In genomic region chr20:57712851-57713504, GRCh38 we compare ENCODE assay signal across 17 cellular contexts. TPM values are rescaled to one million over a fixed set of nuclear protein-coding genes. Genes with fewer than 3 reads are reported as not detected.
A peak's percentile ranks its signal among the peaks of the same experiment; 100 is the strongest.
DNase-seq lines count a peak whose midpoint lies in the region; ATAC-seq and TF ChIP-seq lines count a peak whose summit lies in the region.
"Had no signal": no experiment of that assay in that cellular context is flagged by ENCODE, and none has a peak within 500 bp of the region (broad histone marks: within the 10 kb centered on the region; RNA-seq: fewer than 3 reads in every experiment).

No MANE protein-coding gene starts in this region.

- H3K4me2 ChIP-seq in neural progenitor cell, result no peak overlapping the region
- H3K4me2 ChIP-seq in smooth muscle cell, result no peak overlapping the region

- POLR2A ChIA-PET in Panc1 (lab: Charles Lee), result no interaction called here

- peaks cover 5% of the 10 kb centered on the region for H3K36me3 Mint-ChIP-seq in dendritic cell treated with granulocyte-macrophage colony-stimulating factor and Interleukin-4, amounts not matched to agents 40 ng/mL and 50 ng/mL, for 4 days (ENCODE audit: low read depth)
- no peaks in the 10 kb centered on the region for H3K36me3 Mint-ChIP-seq in neural progenitor cell
- H3K36me3 Mint-ChIP-seq: activated CD4-positive, alpha-beta memory T cell treated with anti-CD3 and anti-CD28 coated beads for 36 hours had no signal

- peaks cover 43% of the 10 kb centered on the region for H3K4me1 ChIP-seq in Panc1 (ENCODE audit: control insufficient read depth, insufficient read depth, low read length)
- H3K4me1 ChIP-seq in neural progenitor cell, result peaks cover 9% of the 10 kb centered on the region
- H3K4me1 ChIP-seq in thoracic aorta (ENCODE audit: control insufficient read depth in 1 of 2, low read depth in 2 of 2), result peaks cover 60 to 75% of the 10 kb centered on the region in 2 donors
- peaks cover 8% of the 10 kb centered on the region for H3K4me1 ChIP-seq in testis
- H3K4me1 ChIP-seq in smooth muscle cell (ENCODE audit: low read depth), result peaks cover 15% of the 10 kb centered on the region

- 68 to 69% methylated on average over 5 of the region's 5 CpGs for WGBS in testis, 2 donors
- WGBS in smooth muscle cell (ENCODE audit: low lambda C conversion rate), result 87% methylated on average over 5 of the region's 5 CpGs

- no peaks in the 10 kb centered on the region for H3K27me3 ChIP-seq in Panc1 (ENCODE audit: control insufficient read depth, insufficient read depth, low read length)
- peaks cover 57% of the 10 kb centered on the region for H3K27me3 ChIP-seq in neural progenitor cell
- no peaks in the 10 kb centered on the region for H3K27me3 ChIP-seq in thoracic aorta (replicated peaks; ENCODE audit: insufficient read depth)
- no peaks in the 10 kb centered on the region for H3K27me3 ChIP-seq in testis
- H3K27me3 ChIP-seq in smooth muscle cell (ENCODE audit: low read depth), result no peaks in the 10 kb centered on the region
- H3K27me3 ChIP-seq: colonic mucosa, ovary had no signal

- H3K9me3 Mint-ChIP-seq in dendritic cell treated with granulocyte-macrophage colony-stimulating factor and Interleukin-4, amounts not matched to agents 40 ng/mL and 50 ng/mL, for 4 days, result no peaks in the 10 kb centered on the region
- H3K9me3 Mint-ChIP-seq in neural progenitor cell, result no peaks in the 10 kb centered on the region
- H3K9me3 Mint-ChIP-seq: activated CD4-positive, alpha-beta memory T cell treated with anti-CD3 and anti-CD28 coated beads for 36 hours; activated naive CD8-positive, alpha-beta T cell treated with anti-CD3 and anti-CD28 coated beads, Interleukin-2, amount 50 U/mL, for 24 hours; activated T-cell treated with anti-CD3 and anti-CD28 coated beads, Interleukin-2, amount 50 U/mL, for 72 hours had no signal

- H3K79me2 ChIP-seq in neural progenitor cell (ENCODE audit: low read depth) (no peaks in the 10 kb centered on the region), smooth muscle cell (ENCODE audit: low read depth) (peaks cover 36% of the 10 kb centered on the region)

- H3K9me3 ChIP-seq in Panc1 (ENCODE audit: control insufficient read depth, insufficient read depth, low read depth, low read length), result no peaks in the 10 kb centered on the region
- H3K9me3 ChIP-seq in neural progenitor cell (ENCODE audit: low read depth), result no peaks in the 10 kb centered on the region
- no peaks in the 10 kb centered on the region for H3K9me3 ChIP-seq in thoracic aorta
- no peaks in the 10 kb centered on the region for H3K9me3 ChIP-seq in testis
- H3K9me3 ChIP-seq in smooth muscle cell (replicated peaks; ENCODE audit: low read depth), result no peaks in the 10 kb centered on the region
- H3K9me3 ChIP-seq: colonic mucosa, mucosa of descending colon, ovary had no signal

- H2AFZ ChIP-seq in neural progenitor cell (replicated peaks) (no peak overlapping the region), smooth muscle cell (ENCODE audit: low read depth) (no peak overlapping the region)

- no peak overlapping the region for H3K4me3 Mint-ChIP-seq in dendritic cell treated with granulocyte-macrophage colony-stimulating factor and Interleukin-4, amounts not matched to agents 40 ng/mL and 50 ng/mL, for 4 days
- H3K4me3 Mint-ChIP-seq in neural progenitor cell, result peak overlapping the region; percentile 41
- H3K4me3 Mint-ChIP-seq: activated CD4-positive, alpha-beta memory T cell treated with anti-CD3 and anti-CD28 coated beads for 36 hours; activated naive CD8-positive, alpha-beta T cell treated with anti-CD3 and anti-CD28 coated beads, Interleukin-2, amount 50 U/mL, for 24 hours; activated T-cell treated with anti-CD3 and anti-CD28 coated beads, Interleukin-2, amount 50 U/mL, for 72 hours had no signal

- CTCF ChIA-PET in Panc1 (lab: Charles Lee), result no interaction called here

- no peaks in the 10 kb centered on the region for H3K36me3 ChIP-seq in Panc1 (ENCODE audit: control insufficient read depth, insufficient read depth, low read length)
- no peaks in the 10 kb centered on the region for H3K36me3 ChIP-seq in neural progenitor cell
- H3K36me3 ChIP-seq in thoracic aorta, result no peaks in the 10 kb centered on the region
- H3K36me3 ChIP-seq in testis (ENCODE audit: low read depth, missing control alignments), result no peaks in the 10 kb centered on the region
- no peaks in the 10 kb centered on the region for H3K36me3 ChIP-seq in smooth muscle cell (ENCODE audit: low read depth)
- H3K36me3 ChIP-seq: colonic mucosa, ovary had no signal

- H3K9ac ChIP-seq in neural progenitor cell (no peak overlapping the region), smooth muscle cell (ENCODE audit: low read depth) (no peak overlapping the region)

- H3F3A ChIP-seq in neural progenitor cell (ENCODE audit: low read depth) (peaks cover 10% of the 10 kb centered on the region), smooth muscle cell (ENCODE audit: low read depth) (no peaks in the 10 kb centered on the region)

- H3K4me1 Mint-ChIP-seq in dendritic cell treated with granulocyte-macrophage colony-stimulating factor and Interleukin-4, amounts not matched to agents 40 ng/mL and 50 ng/mL, for 4 days (ENCODE audit: low read depth), result peaks cover 33% of the 10 kb centered on the region
- peaks cover 40% of the 10 kb centered on the region for H3K4me1 Mint-ChIP-seq in neural progenitor cell

- H3K27me3 Mint-ChIP-seq in dendritic cell treated with granulocyte-macrophage colony-stimulating factor and Interleukin-4, amounts not matched to agents 40 ng/mL and 50 ng/mL, for 4 days, result peaks cover 36% of the 10 kb centered on the region
- peaks cover 17% of the 10 kb centered on the region for H3K27me3 Mint-ChIP-seq in neural progenitor cell (ENCODE audit: insufficient read depth, low read depth)

- BruUV-seq in Panc1 (replicated peaks; lab: Mats Ljungman, UMichigan), result no TSS peak

- TF ChIP-seq CTCF in Panc1 (IDR thresholded peaks at IDR 0.05) (no peak), neural progenitor cell (IDR thresholded peaks at IDR 0.05) (no peak), thoracic aorta (IDR thresholded peaks at IDR 0.05) (no peak), testis (IDR thresholded peaks at IDR 0.05) (no peak), smooth muscle cell (IDR thresholded peaks at IDR 0.05; ENCODE audit: borderline replicate concordance, insufficient read depth, poor library complexity, severe bottlenecking) (no peak)

- peak overlapping the region; percentile 0 for H3K27ac Mint-ChIP-seq in dendritic cell treated with granulocyte-macrophage colony-stimulating factor and Interleukin-4, amounts not matched to agents 40 ng/mL and 50 ng/mL, for 4 days
- peak overlapping the region; percentile 89 for H3K27ac Mint-ChIP-seq in neural progenitor cell
- H3K27ac Mint-ChIP-seq: activated CD4-positive, alpha-beta memory T cell treated with anti-CD3 and anti-CD28 coated beads for 36 hours; activated T-cell treated with anti-CD3 and anti-CD28 coated beads, Interleukin-2, amount 50 U/mL, for 72 hours had no signal

- H3K27ac ChIP-seq in Panc1 (ENCODE audit: low read length) (peak overlapping the region; percentile 57; the same call in 1 of the 2 replicates), neural progenitor cell (no peak overlapping the region), thoracic aorta (peak overlapping the region; percentile 94 to 99), testis (no peak overlapping the region), smooth muscle cell (ENCODE audit: low read depth) (no peak overlapping the region)
- H3K27ac ChIP-seq: colonic mucosa, ovary had no signal

- in situ Hi-C loops in Panc1 (cut with HindIII; ENCODE audit: low pct_unique_long_range_greater_than_20kb, low sequenced_read_pairs), result no loop called here

- no peak for TF ChIP-seq POLR2A in testis (IDR thresholded peaks at IDR 0.05)

- intact Hi-C loops in Panc1 (cut with micrococcal nuclease; ENCODE audit: unreplicated experiment), result no loop called here
- intact Hi-C loops in dendritic cell treated with granulocyte-macrophage colony-stimulating factor and Interleukin-4, amounts not matched to agents 40 ng/mL and 50 ng/mL, for 4 days (cut with micrococcal nuclease), result loop anchor here (10.0 kb wide), 1 partner anchor 592 kb away; the partner anchor contains the start of gene RAB22A
- intact Hi-C loops in testis (cut with DNase I; ENCODE audit: low total_unique reads), result no loop called here

- peaks cover 26% of the 10 kb centered on the region for H4K20me1 ChIP-seq in neural progenitor cell (ENCODE audit: low read depth)
- peaks cover 10% of the 10 kb centered on the region for H4K20me1 ChIP-seq in smooth muscle cell (ENCODE audit: low read depth)

- ATAC-seq in Panc1, result no peak
- no peak for ATAC-seq in thoracic aorta (ENCODE audit: insufficient number of reproducible peaks, low FRiP score, low read depth)
- ATAC-seq in HG03175 (IDR thresholded peaks at IDR 0.05; ENCODE audit: unreplicated experiment), result no peak
- ATAC-seq: activated naive CD8-positive, alpha-beta T cell treated with anti-CD3 and anti-CD28 coated beads, Interleukin-2, amount 50 U/mL, for 24 hours; activated T-cell treated with anti-CD3 and anti-CD28 coated beads, Interleukin-2, amount 50 U/mL, for 72 hours; mucosa of descending colon had no signal

- H3K4me3 ChIP-seq in Panc1 (ENCODE audit: low read depth in 2 of 2, low read length in 2 of 2), result no peak overlapping the region
- no peak overlapping the region for H3K4me3 ChIP-seq in neural progenitor cell
- peak overlapping the region; percentile 40 for H3K4me3 ChIP-seq in thoracic aorta
- H3K4me3 ChIP-seq in testis, result no peak overlapping the region
- H3K4me3 ChIP-seq in smooth muscle cell, result no peak overlapping the region
- H3K4me3 ChIP-seq: colonic mucosa, mucosa of descending colon, ovary had no signal

- DNase-seq in Panc1 (ENCODE audit: low read depth, low spot score), result no peak
- no peak for DNase-seq in neural progenitor cell (ENCODE audit: low spot score)
- no peak for DNase-seq in thoracic aorta (ENCODE audit: low spot score)
- DNase-seq in testis, result no peak
- no peak for DNase-seq in smooth muscle cell (lab: John Stamatoyannopoulos, UW; ENCODE audit: unreplicated experiment)
- no peak for DNase-seq in SHP77 (lab: John Stamatoyannopoulos, UW)
- DNase-seq: activated CD4-positive, alpha-beta memory T cell treated with anti-CD3 and anti-CD28 coated beads for 36 hours; activated naive CD8-positive, alpha-beta T cell treated with anti-CD3 and anti-CD28 coated beads, Interleukin-2, amount 50 U/mL, for 24 hours; activated T-cell treated with anti-CD3 and anti-CD28 coated beads, Interleukin-2, amount 50 U/mL, for 72 hours; colonic mucosa; EL; GOT3; mucosa of descending colon; NCI-H187 treated with DMSO at 0.1 percent for 48 hours; ovary had no signal

RNA-seq across cellular contexts. Expression of gene PMEPA1, which starts 3.2 kb away (rescaled TPM):
- total RNA-seq in Panc1 (2021; ENCODE audit: unreplicated experiment) (89.8 TPM), neural progenitor cell (ENCODE audit: low replicate concordance) (0.03 and 1.7 TPM in 2 replicates), thoracic aorta (100 to 1,000 TPM in 1 of 2 donors, 10 to 100 TPM in 1; 68.4 to 104 TPM), testis (10 to 100 TPM in 1 of 2 donors, 1 to 10 TPM in 1; 8.1 to 12.1 TPM), smooth muscle cell (26.6 and 37.2 TPM in 2 replicates)
- polyA plus RNA-seq in Panc1 (2012; ENCODE audit: insufficient read length), result 103 TPM
- polyA plus RNA-seq in testis (ENCODE audit: insufficient read depth, low read depth, low replicate concordance) (16.8 TPM), smooth muscle cell (81.9 and 143 TPM in 2 replicates)

Comparison
In these comparisons a context has a peak if more than half of its experiments do, and no peak if none do; other contexts are left out.
1. H3K27ac ChIP-seq: peak in Panc1 (single experiment) and thoracic aorta (2 of 2); none in neural progenitor cell (single experiment), testis (0 of 2) and smooth muscle cell (single experiment).